Comparison of ENCODE assay signal across 8 cellular contexts in the genomic region with DNA sequence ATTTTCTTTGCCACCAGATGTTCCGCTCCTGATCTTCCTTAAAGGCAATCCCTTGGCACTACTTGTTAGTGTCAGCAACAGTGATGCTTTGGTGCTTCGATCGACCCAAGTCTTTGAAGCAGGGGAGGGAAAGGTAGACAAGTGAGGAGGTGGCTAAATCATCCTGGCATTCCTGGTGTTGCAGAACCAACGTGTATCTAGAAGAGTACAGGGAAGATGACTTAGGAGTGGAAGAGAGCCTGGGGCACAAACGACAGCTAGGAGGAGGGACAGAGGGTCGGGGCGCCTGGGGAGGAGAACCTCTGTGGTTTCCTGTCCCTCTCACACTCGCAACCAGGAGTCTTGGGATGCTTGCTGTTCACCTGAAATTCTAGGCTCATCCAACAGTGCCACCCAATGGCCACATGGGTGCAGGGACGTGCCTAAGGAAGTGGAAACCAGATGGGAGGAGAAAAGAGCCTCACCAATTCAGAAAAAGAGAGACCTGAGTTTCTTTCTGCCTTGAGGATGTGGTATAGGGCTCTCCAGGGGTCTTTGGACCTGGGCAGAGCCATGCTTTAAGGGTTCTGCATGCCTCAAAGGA. TPM values are rescaled to one million over a fixed set of nuclear protein-coding genes. Genes with fewer than 3 reads are reported as not detected.
DNase-seq lines count a peak whose midpoint lies in the region; ATAC-seq, FAIRE-seq and TF ChIP-seq lines count a peak whose summit lies in the region.

No MANE protein-coding gene starts in this region.

- intact Hi-C loops in breast epithelium (cut with DNase I; ENCODE audit: low total_unique reads): loop anchor here (10.0 kb wide), 1 partner anchor 1769 kb away; no protein-coding TSS in a partner anchor
- intact Hi-C loops in kidney (cut with DNase I): no loop called here

- H3K27me3 ChIP-seq in breast epithelium: peaks cover 0 to 12% of the 10 kb centered on the region in 2 donors

- no peak for TF ChIP-seq POLR2A in breast epithelium (IDR thresholded peaks at IDR 0.05)

- TF ChIP-seq CTCF in breast epithelium (IDR thresholded peaks at IDR 0.05): peak in 2 of 3 donors; percentile 67 to 68
- peak; percentile 88 for TF ChIP-seq CTCF in kidney (IDR thresholded peaks at IDR 0.05; ENCODE audit: borderline replicate concordance, extremely low read depth, insufficient read depth)

- H3K9me3 ChIP-seq in breast epithelium: no peaks in the 10 kb centered on the region
- no peaks in the 10 kb centered on the region for H3K9me3 ChIP-seq in kidney (ENCODE audit: control insufficient read depth in 1 of 2, low read length in 2 of 2)

- H3K4me1 ChIP-seq in breast epithelium (no peaks in the 10 kb centered on the region), kidney (ENCODE audit: control insufficient read depth in 1 of 2, insufficient read depth in 1 of 2, low read depth in 1 of 2, low read length in 2 of 2) (peaks cover 0 to 6% of the 10 kb centered on the region in 2 donors)

- FAIRE-seq in kidney (lab: Jason Lieb, UNC): no peak

- H3K4me3 ChIP-seq in breast epithelium (no peak overlapping the region), kidney (ENCODE audit: low read length in 2 of 2) (no peak overlapping the region)

- H3K36me3 ChIP-seq in breast epithelium: no peaks in the 10 kb centered on the region
- H3K36me3 ChIP-seq in kidney (ENCODE audit: control insufficient read depth in 1 of 2, insufficient read depth in 2 of 2, low read length in 2 of 2): no peaks in the 10 kb centered on the region

- no peak overlapping the region for H3K9ac ChIP-seq in kidney (ENCODE audit: low read length in 2 of 2)

- no peak for ATAC-seq in GM18909 (IDR thresholded peaks at IDR 0.05; ENCODE audit: poor library complexity, unreplicated experiment)

- peak; percentile 82 for DNase-seq in activated effector memory CD4-positive, alpha-beta T cell treated with anti-CD3 and anti-CD28 coated beads, Interleukin-2, amount 50 U/mL, for 16 hours
- DNase-seq in activated effector memory CD4-positive, alpha-beta T cell treated with Interleukin-2 at 50 U/mL for 16 hours: no peak
- DNase-seq in NCI-H1417 treated with DMSO at 0.1 percent for 48 hours (lab: John Stamatoyannopoulos, UW) (peak; percentile 22), SKM-1 treated with dmso at 0.1 percent for 144 hours (lab: John Stamatoyannopoulos, UW; ENCODE audit: unreplicated experiment) (peak; percentile 60), breast epithelium (ENCODE audit: low spot score in 2 of 2) (peak in 1 of 2 donors; percentile 34), kidney (peak; percentile 68)
- DNase-seq in stimulated activated CD4-positive, alpha-beta T cell treated with anti-CD3 and anti-CD28 coated beads, TNF-alpha, amount 100 ng/mL, for 24 hours (ENCODE audit: low read depth in 3 of 3): peak in 2 of 3 experiments; percentile 28 to 60

- H3K27ac ChIP-seq in breast epithelium: no peak overlapping the region
- no peak overlapping the region for H3K27ac ChIP-seq in kidney (ENCODE audit: low read depth in 2 of 2, low read length in 2 of 2)

RNA-seq across cellular contexts. Expression of a gene that starts 9.5 kb away (rescaled TPM):
- total RNA-seq in breast epithelium: 10 to 100 TPM in 1 of 3 donors, under 1 TPM in 2; 0.33 to 13.8 (median 0.59) TPM
- 1.3 TPM for total RNA-seq in kidney
- polyA plus RNA-seq in kidney (ENCODE audit: insufficient read depth, low read depth, low replicate concordance): 0.09 TPM

RNA-seq across cellular contexts. Expression of a gene that starts 59.1 kb away (rescaled TPM):
- total RNA-seq in breast epithelium (1 to 10 TPM in 2 of 3 donors, under 1 TPM in 1; 0.96 to 3.9 (median 2.2) TPM), kidney (6.7 TPM)
- polyA plus RNA-seq in kidney (ENCODE audit: insufficient read depth, low read depth, low replicate concordance): not detected
